Comparison of ENCODE assay signal across 8 cellular contexts in the genomic region with DNA sequence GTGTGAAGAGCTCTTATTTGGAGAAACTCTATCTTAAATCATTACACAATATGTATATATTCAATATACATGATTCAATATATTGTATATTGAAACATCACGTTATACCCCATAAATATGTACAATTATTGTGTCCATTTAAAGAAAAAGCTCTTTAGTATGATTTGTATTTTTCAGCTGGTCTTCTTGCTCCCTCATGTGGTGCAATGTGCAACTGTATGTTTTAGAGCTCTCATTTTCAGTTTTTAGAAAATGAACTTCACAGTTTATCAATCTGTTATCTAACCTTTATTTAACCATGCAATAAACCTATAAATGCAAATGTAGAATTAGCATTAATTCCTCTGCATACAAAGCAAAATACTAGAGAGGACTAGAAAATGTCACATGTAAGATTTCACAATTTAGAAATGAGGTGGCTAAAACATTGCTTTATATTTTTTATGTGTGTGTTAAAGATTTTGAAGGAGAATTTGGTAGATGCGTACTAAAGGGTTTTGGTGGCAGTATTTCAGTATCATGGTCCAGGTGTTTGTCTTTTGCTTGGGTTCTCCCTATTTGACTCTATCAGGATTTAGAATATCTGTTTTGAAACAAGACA.
DNase-seq lines count a peak whose midpoint lies in the region; ATAC-seq and TF ChIP-seq lines count a peak whose summit lies in the region.

No MANE protein-coding gene starts in this region.

- TF ChIP-seq POLR2A in adrenal gland (IDR thresholded peaks at IDR 0.05) = no peak

- TF ChIP-seq CTCF in CD8-positive, alpha-beta T cell (IDR thresholded peaks at IDR 0.05) = peak; percentile 33
- peak; percentile 86 for TF ChIP-seq CTCF in HFFc6 (IDR thresholded peaks at IDR 0.05)
- peak; percentile 41 to 64 (median 56) for TF ChIP-seq CTCF in adrenal gland (IDR thresholded peaks at IDR 0.05)
- peak; percentile 34 to 41 for TF ChIP-seq CTCF in left lung (IDR thresholded peaks at IDR 0.05)

- H3K4me1 Mint-ChIP-seq in CD8-positive, alpha-beta T cell (ENCODE audit: low read depth) = no peaks in the 10 kb centered on the region
- H3K4me1 Mint-ChIP-seq in HFFc6 (ENCODE audit: low read depth) = peaks cover 49% of the 10 kb centered on the region

- no peak for ATAC-seq in CD8-positive, alpha-beta T cell
- ATAC-seq in left lung = no peak
- ATAC-seq in HG03097 (IDR thresholded peaks at IDR 0.05; ENCODE audit: low FRiP score, unreplicated experiment) = no peak

- no peak overlapping the region for H3K4me3 Mint-ChIP-seq in CD8-positive, alpha-beta T cell
- H3K4me3 Mint-ChIP-seq in HFFc6 = no peak overlapping the region

- CTCF ChIA-PET in CD8-positive, alpha-beta T cell (lab: Charles Lee) = no interaction called here

- peaks cover 3% of the 10 kb centered on the region for H3K27me3 Mint-ChIP-seq in CD8-positive, alpha-beta T cell (ENCODE audit: low read depth)
- H3K27me3 Mint-ChIP-seq in HFFc6 (ENCODE audit: insufficient read depth) = no peaks in the 10 kb centered on the region

- no peaks in the 10 kb centered on the region for H3K9me3 Mint-ChIP-seq in CD8-positive, alpha-beta T cell
- H3K9me3 Mint-ChIP-seq in HFFc6 = no peaks in the 10 kb centered on the region

- no peak for DNase-seq in CD8-positive, alpha-beta T cell
- DNase-seq in HFFc6 = peak; percentile 35
- no peak for DNase-seq in adrenal gland
- DNase-seq in left lung = no peak
- no peak for DNase-seq in stimulated activated CD4-positive, alpha-beta T cell treated with anti-CD3 and anti-CD28 coated beads, Interleukin-1b, Interleukin-23, amount 100 ng/mL, for 48 hours
- DNase-seq in activated T-cell treated with anti-CD3 and anti-CD28 coated beads for 4 hours = no peak
- DNase-seq in activated CD4-positive, alpha-beta T cell treated with anti-CD3 and anti-CD28 coated beads for 1 hour = no peak

- no peaks in the 10 kb centered on the region for H3K36me3 Mint-ChIP-seq in CD8-positive, alpha-beta T cell
- no peaks in the 10 kb centered on the region for H3K36me3 Mint-ChIP-seq in HFFc6 (ENCODE audit: low read depth)

- H3K36me3 ChIP-seq in CD8-positive, alpha-beta T cell (ENCODE audit: insufficient read depth, low read length) = no peaks in the 10 kb centered on the region
- H3K36me3 ChIP-seq in adrenal gland (replicated peaks in 1 of 2) (no peaks in the 10 kb centered on the region), left lung (no peaks in the 10 kb centered on the region)

- intact Hi-C loops in CD8-positive, alpha-beta T cell (cut with DNase I, micrococcal nuclease) = no loop called here
- intact Hi-C loops in adrenal gland (cut with DNase I) (no loop called here), left lung (cut with DNase I) (no loop called here)

- H3K27me3 ChIP-seq in CD8-positive, alpha-beta T cell (ENCODE audit: insufficient read depth, low read length) = no peaks in the 10 kb centered on the region
- H3K27me3 ChIP-seq in adrenal gland (no peaks in the 10 kb centered on the region), left lung (no peaks in the 10 kb centered on the region)

- no peak overlapping the region for H3K27ac Mint-ChIP-seq in CD8-positive, alpha-beta T cell
- H3K27ac Mint-ChIP-seq in HFFc6 = peak overlapping the region; percentile 45

- no peak overlapping the region for H3K4me3 ChIP-seq in CD8-positive, alpha-beta T cell (ENCODE audit: low read depth, low read length)
- no peak overlapping the region for H3K4me3 ChIP-seq in adrenal gland
- H3K4me3 ChIP-seq in left lung = no peak overlapping the region

- 41 to 46% (median 45%) methylated on average over 2 of the region's 2 CpGs for whole genome bisulfite sequencing in adrenal gland, 4 donors

- H3K9me3 ChIP-seq in CD8-positive, alpha-beta T cell (ENCODE audit: low read length) = no peaks in the 10 kb centered on the region
- H3K9me3 ChIP-seq in adrenal gland (replicated peaks in 1 of 3) (no peaks in the 10 kb centered on the region), left lung (no peaks in the 10 kb centered on the region)

- H3K4me1 ChIP-seq in CD8-positive, alpha-beta T cell (ENCODE audit: insufficient read depth, low read length) = no peaks in the 10 kb centered on the region
- H3K4me1 ChIP-seq in adrenal gland (replicated peaks in 1 of 2) (peaks cover 10 to 25% of the 10 kb centered on the region in 2 donors), left lung (peaks cover 16 to 36% of the 10 kb centered on the region in 2 donors)

- POLR2A ChIA-PET in CD8-positive, alpha-beta T cell (lab: Charles Lee) = interaction anchor here (0.6 kb wide), 1 partner anchor 229 kb away, joined by 5 read pairs; no protein-coding TSS in a partner anchor

- H3K27ac ChIP-seq in CD8-positive, alpha-beta T cell (ENCODE audit: low read depth, low read length) = no peak overlapping the region
- H3K27ac ChIP-seq in adrenal gland (no peak overlapping the region), left lung (no peak overlapping the region)

Comparison
In these comparisons a context has a peak if more than half of its experiments do, and no peak if none do; other contexts are left out.
1. CTCF ChIP-seq: peak in every context shown above with its lines; median percentile 86 in HFFc6; 56 in adrenal gland; 38 in left lung; 33 in CD8-positive, alpha-beta T cell.